In genomic region chr16:62903961-62904502, GRCh38 we compare ENCODE assay signal across 15 cellular contexts.
DNase-seq lines count a peak whose midpoint lies in the region; ATAC-seq lines count a peak whose summit lies in the region.
"Had no signal": no experiment of that assay in that cellular context is flagged by ENCODE, and none has a peak within 500 bp of the region (broad histone marks: within the 10 kb centered on the region; RNA-seq: fewer than 3 reads in every experiment).

No MANE protein-coding gene starts in this region.

- DNase-seq in NCI-H82 (lab: John Stamatoyannopoulos, UW) (peak; percentile 6), NCI-H82 treated with DMSO at 0.1 percent for 48 hours (lab: John Stamatoyannopoulos, UW; ENCODE audit: unreplicated experiment) (no peak), HAP-1 (ENCODE audit: low spot score in 2 of 2) (peak; percentile 42 to 85), left lobe of liver (ENCODE audit: low spot score) (no peak)
- DNase-seq: AML-193; Caco-2; Calu3; CD4-positive, alpha-beta T cell; CD8-positive, alpha-beta T cell; DMS79 treated with DMSO at 0.1 percent for 48 hours; GF-D8 had no signal

- ATAC-seq in left lobe of liver: peak; percentile 72
- ATAC-seq in HG02642 (IDR thresholded peaks at IDR 0.05; ENCODE audit: poor library complexity, unreplicated experiment): no peak
- no peak for ATAC-seq in HG03095 (IDR thresholded peaks at IDR 0.05; ENCODE audit: unreplicated experiment)
- ATAC-seq: A549; CD8-positive, alpha-beta T cell had no signal

- H3K4me3 ChIP-seq in HAP-1: no peak overlapping the region
- H3K4me3 ChIP-seq: A549; BLaER1 treated with 17β-estradiol and CSF1 and Interleukin-3, amounts not matched to agents 10 nM and 100 nM had no signal

- in situ Hi-C loops in HAP-1 (cut with MboI; ENCODE audit: low sequenced_read_pairs): no loop called here

- peaks cover 3% of the 10 kb centered on the region for H3K4me1 ChIP-seq in HAP-1
- H3K4me1 ChIP-seq: A549; BLaER1 treated with 17β-estradiol and CSF1 and Interleukin-3, amounts not matched to agents 10 nM and 100 nM; Caco-2 had no signal

- no peaks in the 10 kb centered on the region for H3K36me3 ChIP-seq in HAP-1 (replicated peaks)
- H3K36me3 ChIP-seq: BLaER1 treated with 17β-estradiol and CSF1 and Interleukin-3, amounts not matched to agents 10 nM and 100 nM had no signal

- H3K9me3 ChIP-seq in HAP-1: no peaks in the 10 kb centered on the region
- H3K9me3 ChIP-seq: A549; BLaER1 treated with 17β-estradiol and CSF1 and Interleukin-3, amounts not matched to agents 10 nM and 100 nM; Caco-2 had no signal

- no peaks in the 10 kb centered on the region for H3K27me3 ChIP-seq in HAP-1 (ENCODE audit: low read depth)
- H3K27me3 ChIP-seq: BLaER1 treated with 17β-estradiol and CSF1 and Interleukin-3, amounts not matched to agents 10 nM and 100 nM had no signal

Comparison
In these comparisons a context has a peak if more than half of its experiments do, and no peak if none do; other contexts are left out.
1. DNase-seq: peak in NCI-H82 (single experiment) and HAP-1 (2 of 2); none in NCI-H82 treated with DMSO at 0.1 percent for 48 hours (single experiment) and left lobe of liver (single experiment).